ENCODE assay signal across 25 cellular contexts in the genomic region with DNA sequence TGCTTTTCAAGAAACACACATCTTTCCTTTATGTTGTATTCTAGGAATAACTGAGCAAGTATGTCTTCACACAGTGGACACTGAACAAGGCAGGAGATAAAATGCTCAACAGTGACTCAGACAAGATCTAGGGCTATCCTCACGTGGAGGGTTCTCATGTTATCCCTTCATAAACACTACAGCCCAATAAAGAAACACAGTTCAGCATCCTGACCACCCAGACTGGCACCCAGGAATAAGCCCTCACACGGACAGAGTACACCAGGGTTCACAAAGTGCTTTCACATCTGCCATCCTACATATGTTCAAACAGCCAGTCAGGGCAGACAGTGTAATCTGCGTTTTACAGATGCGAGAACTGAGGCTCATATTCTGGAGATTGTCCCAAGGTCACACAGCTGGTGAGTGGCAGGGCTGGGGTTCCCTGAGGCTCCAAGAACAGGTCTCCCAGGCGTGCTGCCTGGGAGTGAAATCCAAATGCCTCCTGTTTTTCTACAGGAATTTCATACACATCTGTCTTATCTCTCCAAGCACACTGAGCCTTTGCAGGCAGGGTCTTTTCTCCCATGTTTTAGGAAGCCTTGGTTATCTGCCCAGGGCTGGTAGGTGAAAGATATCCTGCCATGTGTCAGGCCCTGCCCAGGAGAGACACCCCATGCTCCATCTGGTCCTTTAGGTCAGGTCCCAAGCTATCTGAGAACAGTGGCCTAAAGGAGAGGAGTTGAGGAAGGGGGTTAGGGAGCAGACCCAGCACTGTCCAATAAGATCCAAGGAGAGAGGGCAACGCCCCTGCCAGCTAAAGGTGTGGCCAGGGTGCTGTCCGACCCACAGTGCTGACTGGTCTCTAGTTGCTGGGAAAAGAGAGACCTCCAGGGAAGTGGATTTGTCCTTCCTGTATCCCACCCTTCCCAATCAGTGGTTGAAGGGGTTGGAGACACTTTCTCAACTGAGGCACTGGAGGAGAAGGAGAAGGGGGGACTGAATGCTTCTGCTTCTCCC. TPM values are rescaled to one million over a fixed set of nuclear protein-coding genes. Genes with fewer than 3 reads are reported as not detected.
DNase-seq lines count a peak whose midpoint lies in the region; ATAC-seq and TF ChIP-seq lines count a peak whose summit lies in the region.
"Had no signal": no experiment of that assay in that cellular context is flagged by ENCODE, and none has a peak within 500 bp of the region (broad histone marks: within the 10 kb centered on the region; RNA-seq: fewer than 3 reads in every experiment).

No MANE protein-coding gene starts in this region.

- H3K27ac Mint-ChIP-seq in WTC11 (no peak overlapping the region), immature natural killer cell (no peak overlapping the region)
- H3K27ac Mint-ChIP-seq: CD4-positive, CD25-positive, alpha-beta regulatory T cell; dendritic cell treated with granulocyte-macrophage colony-stimulating factor and Interleukin-4, amounts not matched to agents 40 ng/mL and 50 ng/mL, for 4 days; naive thymus-derived CD8-positive, alpha-beta T cell; stimulated activated naive B cell treated with anti-CD40 and anti-IgM and Interleukin-4, amounts not matched to agents 10 μg/mL and 1 μg/mL and 100 μg/mL, for 72 hours had no signal

- no peak overlapping the region for H3K4me3 Mint-ChIP-seq in WTC11
- H3K4me3 Mint-ChIP-seq in immature natural killer cell: no peak overlapping the region
- H3K4me3 Mint-ChIP-seq: CD4-positive, CD25-positive, alpha-beta regulatory T cell; dendritic cell treated with granulocyte-macrophage colony-stimulating factor and Interleukin-4, amounts not matched to agents 40 ng/mL and 50 ng/mL, for 4 days; naive thymus-derived CD8-positive, alpha-beta T cell; stimulated activated naive B cell treated with anti-CD40 and anti-IgM and Interleukin-4, amounts not matched to agents 10 μg/mL and 1 μg/mL and 100 μg/mL, for 72 hours had no signal

- ATAC-seq in WTC11: peak; percentile 75
- ATAC-seq in HG03565 (IDR thresholded peaks at IDR 0.05; ENCODE audit: unreplicated experiment): no peak
- ATAC-seq: naive thymus-derived CD8-positive, alpha-beta T cell; pancreas; stimulated activated naive B cell treated with anti-CD40 and anti-IgM and Interleukin-4, amounts not matched to agents 10 μg/mL and 1 μg/mL and 100 μg/mL, for 72 hours had no signal

- H3K27me3 ChIP-seq in H7 (ENCODE audit: control insufficient read depth, insufficient read depth, low read length): peaks cover 21% of the 10 kb centered on the region
- H3K27me3 ChIP-seq: pancreas had no signal

- peak; percentile 15 for DNase-seq in ACHN
- peak; percentile 70 for DNase-seq in H7
- DNase-seq in WTC11 (ENCODE audit: low spot score): peak; percentile 60
- DNase-seq in iris pigment epithelial cell (ENCODE audit: low read depth): peak; percentile 26
- DNase-seq in central memory CD4-positive, alpha-beta T cell: no peak
- DNase-seq in immature natural killer cell: no peak
- no peak for DNase-seq in GDM1 (lab: John Stamatoyannopoulos, UW)
- DNase-seq: activated CD4-positive, alpha-beta T cell treated with anti-CD3 and anti-CD28 coated beads for 48 hours; activated CD8-positive, alpha-beta memory T cell treated with anti-CD3 and anti-CD28 coated beads, Interleukin-2, amount 50 U/mL, for 4 hours; activated effector memory CD4-positive, alpha-beta T cell treated with Interleukin-2 at 50 U/mL for 16 hours; CD4-positive, CD25-positive, alpha-beta regulatory T cell; DND-41; foreskin melanocyte; hippocampal formation; kidney glomerular epithelial cell; mesenchymal stem cell; naive thymus-derived CD8-positive, alpha-beta T cell; NCI-H1436; NCI-H524 treated with DMSO at 0.1 percent for 48 hours; pancreas; sigmoid colon; stimulated activated naive B cell treated with anti-CD40 and anti-IgM and Interleukin-4, amounts not matched to agents 10 μg/mL and 1 μg/mL and 100 μg/mL, for 72 hours had no signal

- H3K4me3 ChIP-seq in H7 (ENCODE audit: insufficient read depth, low read depth, low read length): no peak overlapping the region
- H3K4me3 ChIP-seq: pancreas, sigmoid colon, thoracic aorta had no signal

- H3K36me3 Mint-ChIP-seq in WTC11: peaks cover 7% of the 10 kb centered on the region
- H3K36me3 Mint-ChIP-seq in immature natural killer cell: no peaks in the 10 kb centered on the region

- H3K4me1 Mint-ChIP-seq in WTC11 (peaks cover 8% of the 10 kb centered on the region), immature natural killer cell (peaks cover 0 to 2% of the 10 kb centered on the region in 2 donors)

- POLR2A ChIA-PET in WTC11 (lab: Charles Lee): no interaction called here

- no peaks in the 10 kb centered on the region for H3K36me3 ChIP-seq in H7 (replicated peaks; ENCODE audit: control insufficient read depth, insufficient read depth, low read length)
- H3K36me3 ChIP-seq: pancreas, sigmoid colon, thoracic aorta had no signal

- H3K27me3 Mint-ChIP-seq in WTC11 (ENCODE audit: low read depth): peaks cover 49% of the 10 kb centered on the region
- H3K27me3 Mint-ChIP-seq in immature natural killer cell (ENCODE audit: low read depth in 3 of 3): peaks cover 7 to 28% (median 11%) of the 10 kb centered on the region in 3 donors

- in situ Hi-C loops in ACHN (cut with HindIII; ENCODE audit: low pct_ligation_motif_present, low pct_unique_long_range_greater_than_20kb, low sequenced_read_pairs): no loop called here

- CTCF ChIA-PET in WTC11 (lab: Charles Lee): no interaction called here

- no peak for TF ChIP-seq CTCF in WTC11 (IDR thresholded peaks at IDR 0.05)

- H3K9me3 Mint-ChIP-seq in WTC11: peaks cover 14% of the 10 kb centered on the region
- peaks cover 0 to 11% (median 0%) of the 10 kb centered on the region in 6 donors for H3K9me3 Mint-ChIP-seq in immature natural killer cell

TF ChIP-seq in WTC11, 78 proteins besides CTCF, POLR2A, EP300 and RAD21:
- TF ChIP-seq, protein P1, sequence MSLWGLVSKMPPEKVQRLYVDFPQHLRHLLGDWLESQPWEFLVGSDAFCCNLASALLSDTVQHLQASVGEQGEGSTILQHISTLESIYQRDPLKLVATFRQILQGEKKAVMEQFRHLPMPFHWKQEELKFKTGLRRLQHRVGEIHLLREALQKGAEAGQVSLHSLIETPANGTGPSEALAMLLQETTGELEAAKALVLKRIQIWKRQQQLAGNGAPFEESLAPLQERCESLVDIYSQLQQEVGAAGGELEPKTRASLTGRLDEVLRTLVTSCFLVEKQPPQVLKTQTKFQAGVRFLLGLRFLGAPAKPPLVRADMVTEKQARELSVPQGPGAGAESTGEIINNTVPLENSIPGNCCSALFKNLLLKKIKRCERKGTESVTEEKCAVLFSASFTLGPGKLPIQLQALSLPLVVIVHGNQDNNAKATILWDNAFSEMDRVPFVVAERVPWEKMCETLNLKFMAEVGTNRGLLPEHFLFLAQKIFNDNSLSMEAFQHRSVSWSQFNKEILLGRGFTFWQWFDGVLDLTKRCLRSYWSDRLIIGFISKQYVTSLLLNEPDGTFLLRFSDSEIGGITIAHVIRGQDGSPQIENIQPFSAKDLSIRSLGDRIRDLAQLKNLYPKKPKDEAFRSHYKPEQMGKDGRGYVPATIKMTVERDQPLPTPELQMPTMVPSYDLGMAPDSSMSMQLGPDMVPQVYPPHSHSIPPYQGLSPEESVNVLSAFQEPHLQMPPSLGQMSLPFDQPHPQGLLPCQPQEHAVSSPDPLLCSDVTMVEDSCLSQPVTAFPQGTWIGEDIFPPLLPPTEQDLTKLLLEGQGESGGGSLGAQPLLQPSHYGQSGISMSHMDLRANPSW (CRISPR knock-in tag; conservative IDR thresholded peaks at IDR 0.05; ENCODE audit: low read depth): no peak
- TF ChIP-seq, protein P2, sequence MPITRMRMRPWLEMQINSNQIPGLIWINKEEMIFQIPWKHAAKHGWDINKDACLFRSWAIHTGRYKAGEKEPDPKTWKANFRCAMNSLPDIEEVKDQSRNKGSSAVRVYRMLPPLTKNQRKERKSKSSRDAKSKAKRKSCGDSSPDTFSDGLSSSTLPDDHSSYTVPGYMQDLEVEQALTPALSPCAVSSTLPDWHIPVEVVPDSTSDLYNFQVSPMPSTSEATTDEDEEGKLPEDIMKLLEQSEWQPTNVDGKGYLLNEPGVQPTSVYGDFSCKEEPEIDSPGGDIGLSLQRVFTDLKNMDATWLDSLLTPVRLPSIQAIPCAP (CRISPR knock-in tag; IDR thresholded peaks at IDR 0.05): no peak
- no peak for TF ChIP-seq NFE2L1 (CRISPR knock-in tag; IDR thresholded peaks at IDR 0.05)
- no peak for TF ChIP-seq IRF2 (CRISPR knock-in tag; IDR thresholded peaks at IDR 0.05; ENCODE audit: borderline replicate concordance, low read depth)
- TF ChIP-seq, protein P3, sequence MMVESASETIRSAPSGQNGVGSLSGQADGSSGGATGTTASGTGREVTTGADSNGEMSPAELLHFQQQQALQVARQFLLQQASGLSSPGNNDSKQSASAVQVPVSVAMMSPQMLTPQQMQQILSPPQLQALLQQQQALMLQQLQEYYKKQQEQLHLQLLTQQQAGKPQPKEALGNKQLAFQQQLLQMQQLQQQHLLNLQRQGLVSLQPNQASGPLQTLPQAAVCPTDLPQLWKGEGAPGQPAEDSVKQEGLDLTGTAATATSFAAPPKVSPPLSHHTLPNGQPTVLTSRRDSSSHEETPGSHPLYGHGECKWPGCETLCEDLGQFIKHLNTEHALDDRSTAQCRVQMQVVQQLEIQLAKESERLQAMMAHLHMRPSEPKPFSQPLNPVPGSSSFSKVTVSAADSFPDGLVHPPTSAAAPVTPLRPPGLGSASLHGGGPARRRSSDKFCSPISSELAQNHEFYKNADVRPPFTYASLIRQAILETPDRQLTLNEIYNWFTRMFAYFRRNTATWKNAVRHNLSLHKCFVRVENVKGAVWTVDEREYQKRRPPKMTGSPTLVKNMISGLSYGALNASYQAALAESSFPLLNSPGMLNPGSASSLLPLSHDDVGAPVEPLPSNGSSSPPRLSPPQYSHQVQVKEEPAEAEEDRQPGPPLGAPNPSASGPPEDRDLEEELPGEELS (CRISPR knock-in tag; IDR thresholded peaks at IDR 0.05): 0 out of 2 replicates have a peak, but pooled peaks have one; percentile 24
- TF ChIP-seq NR3C1 (CRISPR knock-in tag; conservative IDR thresholded peaks at IDR 0.05; ENCODE audit: low read depth): no peak

RNA-seq across cellular contexts. Expression of a gene that starts 47.9 kb away (rescaled TPM):
- 1.5 and 3.5 TPM in 2 replicates for total RNA-seq in H7 (2014; rRNA removed; shearing (Covaris generic))
- 2.7 to 3.6 TPM (median 3.0 TPM) in 3 replicates for total RNA-seq in WTC11 (2021)
- polyA plus RNA-seq in immature natural killer cell: 10 to 100 TPM; 32.2 to 36.5 (median 32.5) TPM

Comparison
In these comparisons a context has a peak if more than half of its experiments do, and no peak if none do; other contexts are left out.
1. DNase-seq: peak in ACHN (single experiment), H7 (single experiment), WTC11 (single experiment) and iris pigment epithelial cell (single experiment); none in central memory CD4-positive, alpha-beta T cell (single experiment), immature natural killer cell (0 of 3) and GDM1 (single experiment).